Comparison of ENCODE assay signal across 8 cellular contexts in the genomic region with DNA sequence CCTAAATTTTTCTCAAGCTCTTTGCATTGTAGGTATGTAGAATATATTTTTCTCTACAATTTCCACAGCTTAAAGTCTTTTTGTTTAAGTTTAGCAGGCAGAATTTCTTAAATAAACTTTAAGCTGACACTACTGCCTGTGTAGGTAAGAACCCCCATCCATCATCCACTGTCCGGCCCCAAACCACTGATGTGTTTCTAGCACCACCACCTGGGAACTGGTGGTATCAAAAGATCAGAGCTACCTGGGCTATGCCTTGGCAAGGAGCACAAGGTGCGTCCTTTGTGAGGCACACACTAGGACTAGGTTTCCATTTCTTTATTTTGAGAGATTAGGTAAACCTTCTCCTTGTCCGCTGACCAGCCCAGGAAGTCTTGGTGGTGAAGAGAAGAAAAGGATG. TPM values are rescaled to one million over a fixed set of nuclear protein-coding genes. Genes with fewer than 3 reads are reported as not detected.
A peak's percentile ranks its signal among the peaks of the same experiment; 100 is the strongest.
DNase-seq lines count a peak whose midpoint lies in the region; ATAC-seq, FAIRE-seq and TF ChIP-seq lines count a peak whose summit lies in the region.

No MANE protein-coding gene starts in this region.

- H3K27me3 ChIP-seq in SJCRH30 = no peaks in the 10 kb centered on the region
- H3K27me3 ChIP-seq in sigmoid colon = peaks cover 0 to 5% (median 0%) of the 10 kb centered on the region in 3 donors

- intact Hi-C loops in kidney (cut with DNase I) = no loop called here
- intact Hi-C loops in sigmoid colon (cut with DNase I) = no loop called here

- ATAC-seq in HG02981 (IDR thresholded peaks at IDR 0.05; ENCODE audit: unreplicated experiment) (no peak), GM18868 (IDR thresholded peaks at IDR 0.05; ENCODE audit: unreplicated experiment) (no peak)
- no peak for ATAC-seq in activated T-helper 17 cell treated with anti-CD3 and anti-CD28 coated beads, Interleukin-2, amount 50 U/mL, for 72 hours (replicated peaks)

- H3K36me3 ChIP-seq in SJCRH30 (no peaks in the 10 kb centered on the region), kidney (ENCODE audit: control insufficient read depth in 1 of 2, insufficient read depth in 2 of 2, low read length in 2 of 2) (no peaks in the 10 kb centered on the region), sigmoid colon (no peaks in the 10 kb centered on the region)

- H3K27ac ChIP-seq in SJCRH30 (no peak overlapping the region), kidney (ENCODE audit: low read depth in 2 of 2, low read length in 2 of 2) (no peak overlapping the region), sigmoid colon (no peak overlapping the region)

- 20 to 33% methylated on average over 3 of the region's 3 CpGs for WGBS in sigmoid colon, 2 donors

- H3K36me3 Mint-ChIP-seq in activated T-helper 17 cell treated with anti-CD3 and anti-CD28 coated beads, Interleukin-2, amount 50 U/mL, for 72 hours (ENCODE audit: low read depth) = no peaks in the 10 kb centered on the region

- H3K9ac ChIP-seq in kidney (ENCODE audit: low read length in 2 of 2) = no peak overlapping the region

- peaks cover 42% of the 10 kb centered on the region for H3K27me3 Mint-ChIP-seq in activated T-helper 17 cell treated with anti-CD3 and anti-CD28 coated beads, Interleukin-2, amount 50 U/mL, for 72 hours

- no peak for TF ChIP-seq EP300 in sigmoid colon (IDR thresholded peaks at IDR 0.05)

- TF ChIP-seq CTCF in kidney (IDR thresholded peaks at IDR 0.05; ENCODE audit: borderline replicate concordance, extremely low read depth, insufficient read depth) (peak; percentile 9), sigmoid colon (IDR thresholded peaks at IDR 0.05) (no peak)

- H3K4me1 ChIP-seq in SJCRH30 (no peaks in the 10 kb centered on the region), kidney (ENCODE audit: control insufficient read depth in 1 of 2, insufficient read depth in 1 of 2, low read depth in 1 of 2, low read length in 2 of 2) (no peaks in the 10 kb centered on the region), sigmoid colon (no peaks in the 10 kb centered on the region)

- H3K4me3 ChIP-seq in SJCRH30 (no peak overlapping the region), kidney (ENCODE audit: low read length in 2 of 2) (no peak overlapping the region), sigmoid colon (no peak overlapping the region)

- DNase-seq in DMS79 treated with DMSO at 0.1 percent for 48 hours (lab: John Stamatoyannopoulos, UW) = peak; percentile 34
- peak; percentile 12 for DNase-seq in HuH-7 (ENCODE audit: low spot score)
- peak; percentile 10 to 33 for DNase-seq in SJCRH30
- DNase-seq in kidney = no peak
- no peak for DNase-seq in sigmoid colon

- H3K9me3 ChIP-seq in SJCRH30 (replicated peaks) (no peaks in the 10 kb centered on the region), kidney (ENCODE audit: control insufficient read depth in 1 of 2, low read length in 2 of 2) (no peaks in the 10 kb centered on the region), sigmoid colon (peaks cover 0 to 3% (median 0%) of the 10 kb centered on the region in 4 donors)

- H3K27ac Mint-ChIP-seq in activated T-helper 17 cell treated with anti-CD3 and anti-CD28 coated beads, Interleukin-2, amount 50 U/mL, for 72 hours = no peak overlapping the region

- H3K9me3 Mint-ChIP-seq in activated T-helper 17 cell treated with anti-CD3 and anti-CD28 coated beads, Interleukin-2, amount 50 U/mL, for 72 hours = no peaks in the 10 kb centered on the region

- no peak for FAIRE-seq in kidney (lab: Jason Lieb, UNC)

- H3K4me3 Mint-ChIP-seq in activated T-helper 17 cell treated with anti-CD3 and anti-CD28 coated beads, Interleukin-2, amount 50 U/mL, for 72 hours = no peak overlapping the region

- no peaks in the 10 kb centered on the region for H3K4me1 Mint-ChIP-seq in activated T-helper 17 cell treated with anti-CD3 and anti-CD28 coated beads, Interleukin-2, amount 50 U/mL, for 72 hours

- no peak for TF ChIP-seq POLR2A in sigmoid colon (IDR thresholded peaks at IDR 0.05)

RNA-seq across cellular contexts. Expression of a gene that starts 10.5 kb away (rescaled TPM):
- total RNA-seq in SJCRH30 (2014; rRNA removed; shearing (Covaris generic)) = not detected in 2 replicates
- total RNA-seq in kidney (not detected), sigmoid colon (not detected)
- polyA plus RNA-seq in kidney (ENCODE audit: insufficient read depth, low read depth, low replicate concordance) (not detected), sigmoid colon (not detected)
- not detected for total RNA-seq in activated T-helper 17 cell treated with anti-CD3 and anti-CD28 coated beads, Interleukin-2, amount 50 U/mL, for 72 hours

RNA-seq across cellular contexts. Expression of a gene that starts 24.7 kb away (rescaled TPM):
- total RNA-seq in SJCRH30 (2014; rRNA removed; shearing (Covaris generic)) = not detected in 2 replicates
- total RNA-seq in kidney (not detected), sigmoid colon (not detected)
- polyA plus RNA-seq in kidney (ENCODE audit: insufficient read depth, low read depth, low replicate concordance) (not detected), sigmoid colon (not detected)
- not detected for total RNA-seq in activated T-helper 17 cell treated with anti-CD3 and anti-CD28 coated beads, Interleukin-2, amount 50 U/mL, for 72 hours

RNA-seq across cellular contexts. Expression of a gene that starts 42.0 kb away (rescaled TPM):
- not detected in 2 replicates for total RNA-seq in SJCRH30 (2014; rRNA removed; shearing (Covaris generic))
- total RNA-seq in kidney = not detected
- polyA plus RNA-seq in kidney (ENCODE audit: insufficient read depth, low read depth, low replicate concordance) = not detected
- total RNA-seq in sigmoid colon = not detected
- not detected for polyA plus RNA-seq in sigmoid colon
- not detected for total RNA-seq in activated T-helper 17 cell treated with anti-CD3 and anti-CD28 coated beads, Interleukin-2, amount 50 U/mL, for 72 hours

Comparison
In these comparisons a context has a peak if more than half of its experiments do, and no peak if none do; other contexts are left out.
1. DNase-seq: peak in DMS79 treated with DMSO at 0.1 percent for 48 hours (single experiment), HuH-7 (single experiment) and SJCRH30 (2 of 2); none in kidney (single experiment) and sigmoid colon (single experiment).